8 cellular contexts compared by ENCODE assay signal in the genomic region with DNA sequence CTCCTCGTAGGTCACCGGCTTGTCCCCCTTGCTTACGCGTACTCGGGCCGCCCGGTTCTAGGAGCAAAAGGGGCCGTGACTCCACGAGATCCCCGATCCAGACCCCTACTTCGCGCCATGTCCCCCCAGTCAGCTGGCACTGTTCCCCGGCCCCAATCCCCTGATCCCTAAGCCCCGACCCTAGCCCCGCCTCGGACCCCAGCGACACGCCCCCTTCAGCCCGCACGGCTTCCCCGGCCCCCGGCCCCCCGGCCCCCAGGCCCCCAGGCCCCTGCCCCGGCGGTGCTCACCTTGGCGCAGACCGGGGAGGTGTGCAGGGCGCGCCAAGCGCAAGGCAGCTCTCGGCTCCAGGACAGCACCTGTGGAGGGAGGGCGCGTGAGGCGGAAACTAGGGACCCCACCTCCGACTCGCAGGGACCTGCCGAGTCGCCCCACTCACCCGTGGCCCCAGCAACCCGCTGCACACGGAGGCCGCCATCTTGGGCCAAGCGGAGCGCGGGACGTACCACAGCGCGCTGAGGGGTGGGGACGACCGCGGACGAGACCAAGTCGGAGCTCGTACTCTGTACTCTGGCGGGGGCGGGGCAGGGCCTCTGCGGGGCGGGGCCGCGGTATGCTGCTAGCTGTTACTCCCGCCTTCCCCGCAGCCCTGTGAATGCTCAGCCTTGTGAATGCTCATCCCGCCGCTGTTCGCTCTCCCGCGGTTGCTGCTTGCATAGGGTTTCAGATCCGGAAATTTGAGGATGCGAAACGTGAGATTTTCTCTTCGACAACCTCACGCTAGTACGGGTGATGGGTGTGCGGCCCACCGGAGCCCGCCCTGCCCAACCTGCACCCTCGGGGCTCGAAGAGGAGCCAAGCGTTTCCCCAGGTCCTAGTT. TPM values are rescaled to one million over a fixed set of nuclear protein-coding genes. Genes with fewer than 3 reads are reported as not detected.
A peak's percentile ranks its signal among the peaks of the same experiment; 100 is the strongest.
DNase-seq lines count a peak whose midpoint lies in the region; ATAC-seq and TF ChIP-seq lines count a peak whose summit lies in the region.

A gene (minus strand): TSS at position 500 of the 880 bp plus-strand sequence. CDS start 22 bp downstream, at position 478.

- peaks cover 22 to 25% (median 22%) of the 10 kb centered on the region in 3 donors for H3K4me1 Mint-ChIP-seq in T-cell

- in situ Hi-C loops in GM13976 (cut with MboI; ENCODE audit: low sequenced_read_pairs, unreplicated experiment), result no loop called here

- H2AFZ ChIP-seq in trophoblast cell (ENCODE audit: insufficient read depth, low read length, poor library complexity), result peak within 1 kb of the TSS; percentile 96

- peak within 1 kb of the TSS; percentile 59 for H2BK12ac ChIP-seq in trophoblast cell (ENCODE audit: low read length)

- H3K79me1 ChIP-seq in trophoblast cell (ENCODE audit: low read length), result peaks cover 9% of the 10 kb centered on the region

- H3K9me3 Mint-ChIP-seq in T-cell, result no peaks in the 10 kb centered on the region

- WGBS in adipose tissue, 3 donors, result 0 to 1% (median 0%) methylated on average over 72 to 79 of the region's 79 CpGs
- no CpG with 5 or more reads among the region's 79 CpGs for WGBS in trophoblast cell (ENCODE audit: extremely low coverage, insufficient coverage, insufficient read length)
- 1 to 3% methylated on average over 38 to 54 of the region's 79 CpGs for WGBS in tibial nerve, 2 donors

- H3K9me3 ChIP-seq in trophoblast cell (ENCODE audit: insufficient read depth, low read depth, low read length) (peaks cover 6% of the 10 kb centered on the region), tibial nerve (no peaks in the 10 kb centered on the region)

- peak within 1 kb of the TSS; percentile 78 for H2BK5ac ChIP-seq in trophoblast cell (ENCODE audit: low read depth, low read length, poor library complexity)

- intact Hi-C loops in cardiac septum (cut with DNase I), result no loop called here

- H3K27me3 ChIP-seq in trophoblast cell (ENCODE audit: insufficient read depth, low read length), result no peaks in the 10 kb centered on the region
- no peaks in the 10 kb centered on the region for H3K27me3 ChIP-seq in tibial nerve

- peak within 1 kb of the TSS; percentile 89 for H2AK5ac ChIP-seq in trophoblast cell (ENCODE audit: low read length)

- H3K4me1 ChIP-seq in trophoblast cell (ENCODE audit: control insufficient read depth in 1 of 2, insufficient read depth in 2 of 2, low read length in 2 of 2) (peaks cover 11 to 17% of the 10 kb centered on the region in 2 experiments), tibial nerve (peaks cover 0 to 39% (median 12%) of the 10 kb centered on the region in 4 donors)

- TF ChIP-seq POLR2A in tibial nerve (IDR thresholded peaks at IDR 0.05), result peak; percentile 49 to 55

- H4K12ac ChIP-seq in trophoblast cell (ENCODE audit: low read depth, low read length), result peak within 1 kb of the TSS; percentile 49

- peak within 1 kb of the TSS; percentile 99 for H3K4me3 ChIP-seq in trophoblast cell (ENCODE audit: low read depth, low read length)
- peak within 1 kb of the TSS; percentile 80 to 99 (median 91) for H3K4me3 ChIP-seq in tibial nerve

- ATAC-seq in HG02852 (IDR thresholded peaks at IDR 0.05; ENCODE audit: unreplicated experiment) (peak; percentile 95), T-cell (replicated peaks in 1 of 4) (peak; percentile 97 to 99 (median 98))

- H3K27ac ChIP-seq in adipose tissue (ENCODE audit: low read depth, low read length) (peak within 1 kb of the TSS; percentile 36), trophoblast cell (ENCODE audit: low read depth, low read length) (peak within 1 kb of the TSS; percentile 86), tibial nerve (peak within 1 kb of the TSS; percentile 78 to 96 (median 92))

- H3K9ac ChIP-seq in trophoblast cell (ENCODE audit: low read length), result peak within 1 kb of the TSS; percentile 93

- peaks cover 19% of the 10 kb centered on the region for H3K36me3 Mint-ChIP-seq in T-cell

- peak within 1 kb of the TSS; percentile 87 for H2BK120ac ChIP-seq in trophoblast cell (ENCODE audit: insufficient read depth, low read length, poor library complexity)

- POLR2A ChIA-PET in T-cell (lab: Charles Lee), result interaction anchor here in 1 of 2 donors (0.6 kb wide), 1 partner anchor 62 kb away, joined by 3 read pairs; no protein-coding TSS in a partner anchor

- no peaks in the 10 kb centered on the region for H3K27me3 Mint-ChIP-seq in T-cell

- H3K4me3 Mint-ChIP-seq in T-cell, result peak within 1 kb of the TSS; percentile 90 to 95 (median 92)

- CTCF ChIA-PET in T-cell (lab: Charles Lee), result interaction anchor here (0.6 to 1.5 kb wide), 4 partner anchors 30 to 934 kb away, joined by 3 to 6 read pairs (median 4); a partner anchor contains a TSS

- peaks cover 1% of the 10 kb centered on the region for H3K79me2 ChIP-seq in trophoblast cell (ENCODE audit: control insufficient read depth, insufficient read depth, low read length, poor library complexity)

- H3K27ac Mint-ChIP-seq in T-cell, result peak within 1 kb of the TSS; percentile 89 to 93

- peak; percentile 98 for DNase-seq in GM13976 (ENCODE audit: low spot score)
- peak; percentile 96 for DNase-seq in NCI-H146 (lab: John Stamatoyannopoulos, UW)
- DNase-seq in T-cell, result peak; percentile 88 to 98 (median 94)
- peak; percentile 97 for DNase-seq in cardiac septum (ENCODE audit: low spot score)
- peak; percentile 92 to 95 for DNase-seq in trophoblast cell
- DNase-seq in tibial nerve (ENCODE audit: low spot score in 2 of 2), result peak; percentile 93 to 94

- TF ChIP-seq EP300 in tibial nerve (IDR thresholded peaks at IDR 0.05), result peak in 1 of 2 donors; percentile 93

- H3K23ac ChIP-seq in trophoblast cell (ENCODE audit: low read length), result peak within 1 kb of the TSS; percentile 78

- H4K8ac ChIP-seq in trophoblast cell (ENCODE audit: low read depth, low read length), result peak within 1 kb of the TSS; percentile 86

- H3K4ac ChIP-seq in trophoblast cell (ENCODE audit: low read depth, low read length), result peak within 1 kb of the TSS; percentile 35

- H3K4me2 ChIP-seq in trophoblast cell (ENCODE audit: low read length), result peak within 1 kb of the TSS; percentile 98

- peak within 1 kb of the TSS; percentile 85 for H4K91ac ChIP-seq in trophoblast cell (ENCODE audit: low read depth, low read length)

- TF ChIP-seq CTCF in GM13976 (IDR thresholded peaks at IDR 0.05; ENCODE audit: borderline replicate concordance, control extremely low read depth, extremely low read depth, insufficient read depth, missing control alignments) (no peak), tibial nerve (IDR thresholded peaks at IDR 0.05) (peak in 1 of 5 experiments; percentile 8)

- H3K18ac ChIP-seq in trophoblast cell (ENCODE audit: low read length), result peak within 1 kb of the TSS; percentile 60

- H3K36me3 ChIP-seq in trophoblast cell (ENCODE audit: control insufficient read depth in 1 of 2, insufficient read depth in 2 of 2, low read length in 2 of 2) (peaks cover 3 to 13% of the 10 kb centered on the region in 2 experiments), tibial nerve (peaks cover 0 to 41% (median 5%) of the 10 kb centered on the region in 3 donors)

- peak within 1 kb of the TSS; percentile 79 for H3K14ac ChIP-seq in trophoblast cell (ENCODE audit: low read length)

RNA-seq across cellular contexts. Expression of the gene that starts here (rescaled TPM):
- total RNA-seq in T-cell, result 10 to 100 TPM; 44.6 to 71.6 (median 58.4) TPM
- 100 to 1,000 TPM; 119 to 158 (median 129) TPM for polyA plus RNA-seq in adipose tissue
- 101 TPM for total RNA-seq in cardiac septum
- polyA plus RNA-seq in trophoblast cell (2013), result 101 and 103 TPM in 2 replicates
- 10 to 100 TPM; 61.8 to 90.2 (median 82.3) TPM for total RNA-seq in tibial nerve

Comparison
In these comparisons a context has a peak if more than half of its experiments do, and no peak if none do; other contexts are left out.
1. Peak in every context shown above with its lines: DNase-seq, ATAC-seq, H3K4me3 ChIP-seq and H3K27ac ChIP-seq.
2. H3K27ac ChIP-seq: peak in every context shown above with its lines; median percentile 92 in tibial nerve; 86 in trophoblast cell; 36 in adipose tissue.